ENCODE assay signal across 8 cellular contexts in genomic region chr11:104073950-104074349, GRCh38.
DNase-seq lines count a peak whose midpoint lies in the region; ATAC-seq, FAIRE-seq and TF ChIP-seq lines count a peak whose summit lies in the region.

No MANE protein-coding gene starts in this region.

- in situ Hi-C loops in GM13976 (cut with MboI; ENCODE audit: low sequenced_read_pairs, unreplicated experiment) = no loop called here

- FAIRE-seq in RCC 7860 (lab: Jason Lieb, UNC) = no peak

- peak; percentile 94 for ATAC-seq in GM18870 (IDR thresholded peaks at IDR 0.05; ENCODE audit: unreplicated experiment)
- peak; percentile 70 for ATAC-seq in HG02840 (IDR thresholded peaks at IDR 0.05; ENCODE audit: low FRiP score, unreplicated experiment)

- no peak for TF ChIP-seq CTCF in GM13976 (IDR thresholded peaks at IDR 0.05; ENCODE audit: borderline replicate concordance, control extremely low read depth, extremely low read depth, insufficient read depth, missing control alignments)

- DNase-seq in NOMO-1 (lab: John Stamatoyannopoulos, UW; ENCODE audit: unreplicated experiment in 2 of 2) (peak; percentile 82 to 98), iris pigment epithelial cell (ENCODE audit: low read depth) (peak; percentile 93), GM13976 (ENCODE audit: low spot score) (no peak), NCI-H1092 treated with DMSO at 0.1 percent for 48 hours (lab: John Stamatoyannopoulos, UW) (no peak), RCC 7860 (ENCODE audit: low spot score) (no peak)
- DNase-seq in stimulated activated CD4-positive, alpha-beta T cell treated with anti-CD3 and anti-CD28 coated beads, Interleukin-2, amount 100 ng/mL, for 24 hours = no peak

Comparison
In these comparisons a context has a peak if more than half of its experiments do, and no peak if none do; other contexts are left out.
1. DNase-seq: peak in NOMO-1 (2 of 2) and iris pigment epithelial cell (single experiment); none in GM13976 (single experiment), stimulated activated CD4-positive, alpha-beta T cell treated with anti-CD3 and anti-CD28 coated beads, Interleukin-2, amount 100 ng/mL, for 24 hours (0 of 2), NCI-H1092 treated with DMSO at 0.1 percent for 48 hours (single experiment) and RCC 7860 (single experiment).